Comparison of ENCODE assay signal across 18 cellular contexts in the genomic region with DNA sequence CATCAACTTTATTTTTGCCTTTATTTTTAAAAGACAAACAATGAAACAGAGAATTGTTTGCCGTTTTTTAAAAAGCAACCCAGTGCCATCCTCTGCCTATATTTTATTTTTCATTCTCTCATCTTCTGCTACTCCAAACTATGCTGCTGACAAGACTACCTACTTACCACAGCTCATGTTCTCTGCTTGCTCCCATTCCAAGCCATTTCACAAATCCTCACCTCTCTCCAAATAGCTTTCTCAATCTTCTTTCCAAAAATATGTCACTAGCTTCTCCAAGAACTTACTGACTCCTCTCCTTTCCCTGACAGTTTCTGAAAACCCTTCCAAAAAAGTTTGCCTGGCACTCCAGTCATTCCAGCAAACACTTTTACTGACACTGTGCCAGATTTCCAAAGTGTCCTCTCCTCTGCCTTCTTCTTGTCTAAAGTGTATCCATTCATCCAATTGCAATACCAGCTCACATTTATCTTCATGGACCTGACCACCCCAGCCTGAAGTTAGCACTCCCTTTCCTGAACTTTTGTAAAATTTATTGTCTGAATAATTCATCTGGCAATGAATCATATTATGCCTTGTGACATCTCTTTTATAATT.
"Had no signal": no experiment of that assay in that cellular context is flagged by ENCODE, and none has a peak within 500 bp of the region (broad histone marks: within the 10 kb centered on the region; RNA-seq: fewer than 3 reads in every experiment).

No MANE protein-coding gene starts in this region.

- H3K9me3 ChIP-seq: mucosa of descending colon, stomach, thoracic aorta, transverse colon had no signal

- H3K36me3 Mint-ChIP-seq: immature natural killer cell; natural killer cell treated with Interleukin-12 subunit alpha and Interleukin-12 subunit beta and Interleukin-15 and Interleukin-18, amount 100 ng/mL, for 72 hours; neural progenitor cell had no signal

- DNase-seq: cortex of kidney; dorsolateral prefrontal cortex; effector CD8-positive, alpha-beta T cell; immature natural killer cell; mucosa of descending colon; occipital lobe; small intestine; stimulated activated CD4-positive, alpha-beta T cell treated with anti-CD3 and anti-CD28 coated beads, Interleukin-12 subunit alpha, Interleukin-12 subunit beta, amount 100 ng/mL, for 4 hours; stimulated activated naive CD4-positive, alpha-beta T cell; stomach; substantia nigra; transverse colon had no signal

- FAIRE-seq: frontal cortex, keratinocyte, small intestine had no signal

- ATAC-seq: mucosa of descending colon; natural killer cell treated with Interleukin-12 subunit alpha and Interleukin-12 subunit beta and Interleukin-15 and Interleukin-18, amount 100 ng/mL, for 72 hours had no signal

- H3K9ac ChIP-seq: neural progenitor cell had no signal

- H2AFZ ChIP-seq: neural progenitor cell had no signal

- H3K27ac ChIP-seq: dorsolateral prefrontal cortex, neural progenitor cell, stomach, thoracic aorta, transverse colon had no signal

- H3K36me3 ChIP-seq: neural progenitor cell, stomach, thoracic aorta, transverse colon had no signal

- H3K4me3 Mint-ChIP-seq: central memory CD8-positive, alpha-beta T cell; immature natural killer cell; natural killer cell treated with Interleukin-12 subunit alpha and Interleukin-12 subunit beta and Interleukin-15 and Interleukin-18, amount 100 ng/mL, for 72 hours; neural progenitor cell had no signal

- H3K4me3 ChIP-seq: dorsolateral prefrontal cortex, mucosa of descending colon, neural progenitor cell, stomach, thoracic aorta, transverse colon had no signal

- H3K27me3 ChIP-seq: dorsolateral prefrontal cortex, neural progenitor cell, stomach, transverse colon had no signal

- H3K9me3 Mint-ChIP-seq: neural progenitor cell had no signal

- H3K27me3 Mint-ChIP-seq: central memory CD8-positive, alpha-beta T cell; natural killer cell treated with Interleukin-12 subunit alpha and Interleukin-12 subunit beta and Interleukin-15 and Interleukin-18, amount 100 ng/mL, for 72 hours had no signal

- H3K27ac Mint-ChIP-seq: immature natural killer cell; natural killer cell treated with Interleukin-12 subunit alpha and Interleukin-12 subunit beta and Interleukin-15 and Interleukin-18, amount 100 ng/mL, for 72 hours; neural progenitor cell had no signal

- H3K4me1 Mint-ChIP-seq: central memory CD8-positive, alpha-beta T cell; immature natural killer cell; neural progenitor cell had no signal

- H3K4me1 ChIP-seq: neural progenitor cell, stomach, transverse colon had no signal

- H3K4me2 ChIP-seq: neural progenitor cell had no signal
